ENCODE assay signal across 16 cellular contexts in genomic region chr4:56731857-56732256, GRCh38. TPM values are rescaled to one million over a fixed set of nuclear protein-coding genes. Genes with fewer than 3 reads are reported as not detected.
A peak's percentile ranks its signal among the peaks of the same experiment; 100 is the strongest.
DNase-seq lines count a peak whose midpoint lies in the region; ATAC-seq and TF ChIP-seq lines count a peak whose summit lies in the region.
"Had no signal": no experiment of that assay in that cellular context is flagged by ENCODE, and none has a peak within 500 bp of the region (broad histone marks: within the 10 kb centered on the region; RNA-seq: fewer than 3 reads in every experiment).

No MANE protein-coding gene starts in this region.

- POLR2A ChIA-PET in naive thymus-derived CD4-positive, alpha-beta T cell (lab: Charles Lee) = no interaction called here

- H3K9me3 Mint-ChIP-seq in naive thymus-derived CD4-positive, alpha-beta T cell = peaks cover 0 to 7% (median 0%) of the 10 kb centered on the region in 11 donors
- H3K9me3 Mint-ChIP-seq: neural crest cell had no signal

- no peaks in the 10 kb centered on the region for H3K9me3 ChIP-seq in naive thymus-derived CD4-positive, alpha-beta T cell (ENCODE audit: control insufficient read depth in 2 of 3, low read length in 3 of 3)
- H3K9me3 ChIP-seq: gastroesophageal sphincter had no signal

- in situ Hi-C loops in KBM-7 (cut with MboI; ENCODE audit: low pct_unique_long_range_greater_than_20kb, low sequenced_read_pairs) = no loop called here

- peaks cover 0 to 8% (median 0%) of the 10 kb centered on the region in 5 donors for H3K27me3 Mint-ChIP-seq in naive thymus-derived CD4-positive, alpha-beta T cell

- H3K36me3 ChIP-seq in naive thymus-derived CD4-positive, alpha-beta T cell (ENCODE audit: control insufficient read depth in 2 of 3, insufficient read depth in 3 of 3, low read length in 3 of 3) = no peaks in the 10 kb centered on the region
- H3K36me3 ChIP-seq: gastroesophageal sphincter had no signal

- no peak overlapping the region for H3K4me3 Mint-ChIP-seq in naive thymus-derived CD4-positive, alpha-beta T cell
- H3K4me3 Mint-ChIP-seq: brain, neural crest cell had no signal

- no peaks in the 10 kb centered on the region for H3K27me3 ChIP-seq in naive thymus-derived CD4-positive, alpha-beta T cell (ENCODE audit: control insufficient read depth in 2 of 2, insufficient read depth in 2 of 2, low read length in 2 of 2)

- DNase-seq in KBM-7 (peak; percentile 55), OCI-M2 (lab: John Stamatoyannopoulos, UW; ENCODE audit: unreplicated experiment) (peak; percentile 5), fibroblast of villous mesenchyme (ENCODE audit: low read depth) (peak; percentile 56), cerebellum (ENCODE audit: low spot score) (no peak), A172 (ENCODE audit: low spot score) (no peak), NCI-H2196 treated with DMSO at 0.1 percent for 48 hours (lab: John Stamatoyannopoulos, UW; ENCODE audit: unreplicated experiment) (no peak)
- DNase-seq in naive thymus-derived CD4-positive, alpha-beta T cell = no peak
- DNase-seq in activated CD4-positive, alpha-beta T cell treated with anti-CD3 and anti-CD28 coated beads for 4 hours = no peak
- DNase-seq: activated CD8-positive, alpha-beta memory T cell treated with anti-CD3 and anti-CD28 coated beads for 24 hours; effector CD8-positive, alpha-beta T cell; NCI-H2107 had no signal

- H3K27ac ChIP-seq in naive thymus-derived CD4-positive, alpha-beta T cell (ENCODE audit: low read depth, low read length) = no peak overlapping the region
- H3K27ac ChIP-seq: C4-2B, gastroesophageal sphincter had no signal

- no peaks in the 10 kb centered on the region for H3K4me1 ChIP-seq in naive thymus-derived CD4-positive, alpha-beta T cell (ENCODE audit: control insufficient read depth in 2 of 2, insufficient read depth in 2 of 2, low read length in 2 of 2)
- H3K4me1 ChIP-seq: gastroesophageal sphincter had no signal

- intact Hi-C loops in naive thymus-derived CD4-positive, alpha-beta T cell (cut with micrococcal nuclease) = no loop called here

- H3K36me3 Mint-ChIP-seq in naive thymus-derived CD4-positive, alpha-beta T cell = peaks cover 0 to 5% (median 0%) of the 10 kb centered on the region in 5 donors
- H3K36me3 Mint-ChIP-seq: brain had no signal

- CTCF ChIA-PET in naive thymus-derived CD4-positive, alpha-beta T cell (lab: Charles Lee) = no interaction called here

- TF ChIP-seq CTCF in fibroblast of villous mesenchyme (IDR thresholded peaks at IDR 0.05; ENCODE audit: insufficient read depth, low read depth, low read length) = peak; percentile 5

- peaks cover 0 to 7% (median 0%) of the 10 kb centered on the region in 7 donors for H3K4me1 Mint-ChIP-seq in naive thymus-derived CD4-positive, alpha-beta T cell
- H3K4me1 Mint-ChIP-seq: brain, neural crest cell had no signal

- H3K27ac Mint-ChIP-seq in naive thymus-derived CD4-positive, alpha-beta T cell = no peak overlapping the region
- H3K27ac Mint-ChIP-seq: brain had no signal

- H3K4me3 ChIP-seq in fibroblast of villous mesenchyme (ENCODE audit: low read depth, low read length) = no peak overlapping the region
- no peak overlapping the region for H3K4me3 ChIP-seq in naive thymus-derived CD4-positive, alpha-beta T cell (ENCODE audit: low read length)
- H3K4me3 ChIP-seq: gastroesophageal sphincter had no signal

- peak; percentile 71 for ATAC-seq in naive thymus-derived CD4-positive, alpha-beta T cell
- ATAC-seq: gastroesophageal sphincter had no signal

RNA-seq across cellular contexts. Expression of gene HOPX, which starts 50.8 kb away (rescaled TPM):
- total RNA-seq in fibroblast of villous mesenchyme = under 0.01 and 0.97 TPM in 2 replicates
- total RNA-seq in naive thymus-derived CD4-positive, alpha-beta T cell = 10 to 100 TPM in 2 of 5 experiments, 1 to 10 TPM in 1, under 1 TPM in 2; 0.84 to 46.3 (median 5.5) TPM
- polyA plus RNA-seq in naive thymus-derived CD4-positive, alpha-beta T cell = 1 to 10 TPM in 1 of 2 donors, under 1 TPM in 1; 0.64 to 6.2 TPM
- total RNA-seq in cerebellum = 17.4 TPM
- total RNA-seq in A172 (2014; rRNA removed; shearing (Covaris generic)) = not detected in 2 replicates
- total RNA-seq: H4, neural crest cell had no signal

Comparison
In these comparisons a context has a peak if more than half of its experiments do, and no peak if none do; other contexts are left out.
1. DNase-seq: peak in KBM-7 (single experiment), OCI-M2 (single experiment) and fibroblast of villous mesenchyme (single experiment); none in naive thymus-derived CD4-positive, alpha-beta T cell (0 of 9), cerebellum (single experiment), activated CD4-positive, alpha-beta T cell treated with anti-CD3 and anti-CD28 coated beads for 4 hours (0 of 2), A172 (single experiment) and NCI-H2196 treated with DMSO at 0.1 percent for 48 hours (single experiment).